17 cellular contexts compared by ENCODE assay signal in the genomic region with DNA sequence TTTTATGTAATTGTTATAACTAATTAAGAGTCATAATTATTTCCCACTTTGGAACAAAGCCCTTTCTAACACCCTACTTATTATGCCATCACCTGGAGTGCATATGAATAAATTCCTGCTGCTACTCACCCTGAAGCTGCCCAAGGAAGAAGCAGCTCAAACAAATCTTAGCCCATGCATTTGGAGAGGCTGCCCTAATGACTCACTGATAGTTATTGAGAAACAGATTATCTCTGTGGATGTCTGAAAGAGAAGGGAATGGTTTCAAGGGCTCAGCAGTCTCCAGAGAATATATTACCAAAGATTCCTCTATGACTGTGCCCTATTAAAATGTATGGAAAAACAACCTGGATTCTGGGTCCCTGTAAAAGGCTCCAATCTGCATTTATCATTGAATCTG.
DNase-seq lines count a peak whose midpoint lies in the region; ATAC-seq and TF ChIP-seq lines count a peak whose summit lies in the region.
"Had no signal": no experiment of that assay in that cellular context is flagged by ENCODE, and none has a peak within 500 bp of the region (broad histone marks: within the 10 kb centered on the region; RNA-seq: fewer than 3 reads in every experiment).

No MANE protein-coding gene starts in this region.

- peaks cover 10% of the 10 kb centered on the region for H3K9me3 Mint-ChIP-seq in MCF 10A (ENCODE audit: unreplicated experiment)
- no peaks in the 10 kb centered on the region for H3K9me3 Mint-ChIP-seq in activated CD8-positive, alpha-beta memory T cell treated with anti-CD3 and anti-CD28 coated beads, Interleukin-2, amount 10 ng/mL, durations not matched to agents 7 days and 5 days (ENCODE audit: low read depth)

- POLR2A ChIA-PET in MCF 10A (lab: Yijun Ruan, JAX): no interaction called here

- no peaks in the 10 kb centered on the region for H3K27me3 Mint-ChIP-seq in MCF 10A (ENCODE audit: insufficient read depth, unreplicated experiment)
- H3K27me3 Mint-ChIP-seq in activated CD8-positive, alpha-beta memory T cell treated with anti-CD3 and anti-CD28 coated beads, Interleukin-2, amount 10 ng/mL, durations not matched to agents 7 days and 5 days: no peaks in the 10 kb centered on the region

- H3K4me1 ChIP-seq in breast epithelium (no peaks in the 10 kb centered on the region), Peyer's patch (no peaks in the 10 kb centered on the region)

- no peak overlapping the region for H3K4me3 Mint-ChIP-seq in MCF 10A (ENCODE audit: unreplicated experiment)
- H3K4me3 Mint-ChIP-seq in activated CD8-positive, alpha-beta memory T cell treated with anti-CD3 and anti-CD28 coated beads, Interleukin-2, amount 10 ng/mL, durations not matched to agents 7 days and 5 days: no peak overlapping the region

- H3K36me3 ChIP-seq in breast epithelium (no peaks in the 10 kb centered on the region), Peyer's patch (no peaks in the 10 kb centered on the region)

- DNase-seq in MCF 10A (ENCODE audit: unreplicated experiment) (peak; percentile 35), breast epithelium (ENCODE audit: low spot score in 2 of 2) (no peak), amniotic epithelial cell (ENCODE audit: low read depth) (peak; percentile 4), foreskin fibroblast (peak; percentile 13 to 19), COR-L47 (lab: John Stamatoyannopoulos, UW) (no peak), SKM-1 (lab: John Stamatoyannopoulos, UW; ENCODE audit: unreplicated experiment) (no peak), Peyer's patch (no peak)
- DNase-seq in activated CD8-positive, alpha-beta memory T cell treated with anti-CD3 and anti-CD28 coated beads, Interleukin-2, amount 10 ng/mL, durations not matched to agents 7 days and 5 days: no peak
- DNase-seq: DMS 273 treated with DMSO at 0.1 percent for 48 hours, GF-D8, MM.1S, NCI-H1105, NCI-H1694, NCI-H226, NCI-H526, RPMI8226 had no signal

- no peak for TF ChIP-seq POLR2A in breast epithelium (IDR thresholded peaks at IDR 0.05)
- no peak for TF ChIP-seq POLR2A in Peyer's patch (IDR thresholded peaks at IDR 0.05)

- H3K9me3 ChIP-seq in breast epithelium (peaks cover 0 to 4% of the 10 kb centered on the region in 2 donors), Peyer's patch (no peaks in the 10 kb centered on the region)

- intact Hi-C loops in MCF 10A (cut with micrococcal nuclease) (no loop called here), breast epithelium (cut with DNase I; ENCODE audit: low total_unique reads) (no loop called here)

- no peaks in the 10 kb centered on the region for H3K36me3 Mint-ChIP-seq in MCF 10A (ENCODE audit: insufficient read depth, unreplicated experiment)
- no peaks in the 10 kb centered on the region for H3K36me3 Mint-ChIP-seq in activated CD8-positive, alpha-beta memory T cell treated with anti-CD3 and anti-CD28 coated beads, Interleukin-2, amount 10 ng/mL, durations not matched to agents 7 days and 5 days

- H3K27me3 ChIP-seq in breast epithelium (no peaks in the 10 kb centered on the region), Peyer's patch (no peaks in the 10 kb centered on the region)

- BruUV-seq in MCF 10A (replicated peaks; lab: Mats Ljungman, UMichigan): no TSS peak

- TF ChIP-seq CTCF in MCF 10A (IDR thresholded peaks at IDR 0.05; ENCODE audit: unreplicated experiment): no peak
- no peak for TF ChIP-seq CTCF in breast epithelium (IDR thresholded peaks at IDR 0.05)
- no peak for TF ChIP-seq CTCF in foreskin fibroblast (IDR thresholded peaks at IDR 0.05; ENCODE audit: low read depth, low read length)
- no peak for TF ChIP-seq CTCF in Peyer's patch (IDR thresholded peaks at IDR 0.05)

- H3K4me3 ChIP-seq in breast epithelium: no peak overlapping the region
- no peak overlapping the region for H3K4me3 ChIP-seq in foreskin fibroblast (ENCODE audit: low read depth in 1 of 2, low read length in 2 of 2)
- H3K4me3 ChIP-seq in Peyer's patch: no peak overlapping the region

- ATAC-seq in activated CD8-positive, alpha-beta memory T cell treated with anti-CD3 and anti-CD28 coated beads, Interleukin-2, amount 10 ng/mL, durations not matched to agents 7 days and 5 days: no peak

- no peak overlapping the region for H3K27ac ChIP-seq in breast epithelium
- H3K27ac ChIP-seq in Peyer's patch: no peak overlapping the region
- H3K27ac ChIP-seq: C4-2B had no signal

- CTCF ChIA-PET in MCF 10A (lab: Yijun Ruan, JAX): no interaction called here
- CTCF ChIA-PET in activated CD8-positive, alpha-beta memory T cell treated with anti-CD3 and anti-CD28 coated beads, Interleukin-2, amount 10 ng/mL, durations not matched to agents 7 days and 5 days (lab: Charles Lee): no interaction called here

- no peaks in the 10 kb centered on the region for H3K4me1 Mint-ChIP-seq in MCF 10A (ENCODE audit: insufficient read depth, unreplicated experiment)
- H3K4me1 Mint-ChIP-seq in activated CD8-positive, alpha-beta memory T cell treated with anti-CD3 and anti-CD28 coated beads, Interleukin-2, amount 10 ng/mL, durations not matched to agents 7 days and 5 days: no peaks in the 10 kb centered on the region

- no peak overlapping the region for H3K27ac Mint-ChIP-seq in MCF 10A (ENCODE audit: low read depth, unreplicated experiment)
- H3K27ac Mint-ChIP-seq in activated CD8-positive, alpha-beta memory T cell treated with anti-CD3 and anti-CD28 coated beads, Interleukin-2, amount 10 ng/mL, durations not matched to agents 7 days and 5 days: no peak overlapping the region

Comparison
In these comparisons a context has a peak if more than half of its experiments do, and no peak if none do; other contexts are left out.
1. DNase-seq: peak in MCF 10A (single experiment), amniotic epithelial cell (single experiment) and foreskin fibroblast (2 of 2); none in breast epithelium (0 of 2), COR-L47 (single experiment), SKM-1 (single experiment), activated CD8-positive, alpha-beta memory T cell treated with anti-CD3 and anti-CD28 coated beads, Interleukin-2, amount 10 ng/mL, durations not matched to agents 7 days and 5 days (single experiment) and Peyer's patch (0 of 3).